Comparison of ENCODE assay signal across 8 cellular contexts in genomic region chr17:39676198-39676819, GRCh38. TPM values are rescaled to one million over a fixed set of nuclear protein-coding genes. Genes with fewer than 3 reads are reported as not detected.
DNase-seq lines count a peak whose midpoint lies in the region; ATAC-seq, FAIRE-seq and TF ChIP-seq lines count a peak whose summit lies in the region.

No MANE protein-coding gene starts in this region.

- H3K79me2 ChIP-seq in H9 (ENCODE audit: insufficient read depth, low read length), result no peaks in the 10 kb centered on the region

- peaks cover 9% of the 10 kb centered on the region for H3K27me3 Mint-ChIP-seq in H9 (ENCODE audit: low read depth)

- no peak overlapping the region for H2BK15ac ChIP-seq in H9 (ENCODE audit: low read depth, low read length)

- H4K91ac ChIP-seq in H9 (ENCODE audit: insufficient read length, low read depth, low read length), result no peak overlapping the region

- H3K27me3 ChIP-seq in pancreas (peaks cover 0 to under 1% (median 0%) of the 10 kb centered on the region in 4 donors), H9 (ENCODE audit: insufficient read depth, low read length) (no peaks in the 10 kb centered on the region)

- no peaks in the 10 kb centered on the region for H3K9me3 ChIP-seq in pancreas
- H3K9me3 ChIP-seq in H9 (ENCODE audit: control insufficient read depth, low read depth, low read length), result no peaks in the 10 kb centered on the region

- H4K5ac ChIP-seq in H9 (ENCODE audit: insufficient read length, low read depth, low read length), result no peak overlapping the region

- FAIRE-seq in pancreas (lab: Jason Lieb, UNC), result no peak

- no peak overlapping the region for H3K14ac ChIP-seq in H9 (ENCODE audit: insufficient read depth, low read length)

- ATAC-seq in pancreas (peak in 3 of 4 donors; percentile 24 to 40 (median 28)), GM21526 (IDR thresholded peaks at IDR 0.05; ENCODE audit: low FRiP score, unreplicated experiment) (no peak)

- no peaks in the 10 kb centered on the region for H3K9me3 Mint-ChIP-seq in H9

- peak overlapping the region in 3 of 4 donors; percentile 22 to 71 (median 68) for H3K27ac ChIP-seq in pancreas
- no peak overlapping the region for H3K27ac ChIP-seq in H9 (ENCODE audit: insufficient read length, low read depth, low read length)

- H3K4me3 ChIP-seq in pancreas, result no peak overlapping the region

- H2BK120ac ChIP-seq in H9 (ENCODE audit: low read depth, low read length, poor library complexity, severe bottlenecking), result no peak overlapping the region

- intact Hi-C loops in pancreas (cut with DNase I), result no loop called here

- no peak overlapping the region for H3K4me2 ChIP-seq in H9 (ENCODE audit: insufficient read depth, insufficient read length, low read length)

- no peak overlapping the region for H2AFZ ChIP-seq in H9 (ENCODE audit: low read length)

- no peak overlapping the region for H3T11ph ChIP-seq in H9 (ENCODE audit: low read length)

- no peaks in the 10 kb centered on the region for H4K20me1 ChIP-seq in H9 (ENCODE audit: control insufficient read depth, insufficient read depth, insufficient read length)

- H2BK12ac ChIP-seq in H9 (ENCODE audit: insufficient read length, low read depth, low read length), result no peak overlapping the region

- no peak overlapping the region for H3K9ac ChIP-seq in H9 (ENCODE audit: extremely low read depth, insufficient read length, low read length)

- H3K4me3 Mint-ChIP-seq in H9, result no peak overlapping the region

- peak overlapping the region in 1 of 3 experiments; percentile 90; a peak in 4 of 7 replicates for H3K27ac Mint-ChIP-seq in H9

- peaks cover 31 to 34% of the 10 kb centered on the region in 2 experiments for H3K4me1 Mint-ChIP-seq in H9

- H3K4ac ChIP-seq in H9 (ENCODE audit: low read depth, low read length), result no peak overlapping the region

- no peak overlapping the region for H4K8ac ChIP-seq in H9 (replicated peaks; ENCODE audit: insufficient read length, low read depth, low read length)

- TF ChIP-seq CTCF in pancreas (IDR thresholded peaks at IDR 0.05) (no peak), H9 (conservative IDR thresholded peaks at IDR 0.05) (no peak)

- H3K36me3 ChIP-seq in pancreas, result no peaks in the 10 kb centered on the region

- WGBS in pancreas, 2 donors, result 51 to 57% methylated on average over 6 to 7 of the region's 7 CpGs
- WGBS in H9 (ENCODE audit: extremely low coverage, insufficient read length, low lambda C conversion rate), result no CpG with 5 or more reads among the region's 7 CpGs

- no peak overlapping the region for H2BK5ac ChIP-seq in H9 (ENCODE audit: insufficient read length, low read length)

- H3K36me3 Mint-ChIP-seq in H9 (ENCODE audit: insufficient read depth in 1 of 3, low read depth in 3 of 3), result peaks cover 3 to 13% (median 8%) of the 10 kb centered on the region in 3 experiments; a peak in 6 of 7 replicates

- DNase-seq in stimulated activated CD4-positive, alpha-beta T cell treated with anti-CD3 and anti-CD28 coated beads, Interleukin-1b, Interleukin-23, amount 100 ng/mL, for 48 hours, result peak; percentile 23
- DNase-seq in stimulated activated CD4-positive, alpha-beta T cell treated with anti-CD3 and anti-CD28 coated beads, Interleukin-2, amount 100 ng/mL, for 48 hours, result no peak
- DNase-seq in NCI-H82 (lab: John Stamatoyannopoulos, UW) (peak; percentile 81), astrocyte of the hippocampus (ENCODE audit: low read depth, low spot score) (peak; percentile 53), pancreas (peak in 4 of 6 donors; percentile 20 to 78 (median 63)), retina (no peak), H9 (no peak)

- H3K23ac ChIP-seq in H9 (ENCODE audit: insufficient read length, low read depth, low read length), result no peak overlapping the region

- H3K18ac ChIP-seq in H9 (ENCODE audit: insufficient read length, low read depth, low read length), result no peak overlapping the region

- H3K79me1 ChIP-seq in H9 (ENCODE audit: insufficient read depth, low read depth, low read length, poor library complexity, severe bottlenecking), result no peaks in the 10 kb centered on the region

- peaks cover 0 to 8% (median 5%) of the 10 kb centered on the region in 3 donors for H3K4me1 ChIP-seq in pancreas
- no peaks in the 10 kb centered on the region for H3K4me1 ChIP-seq in H9 (ENCODE audit: insufficient read depth, low read length)

- no peak overlapping the region for H2BK20ac ChIP-seq in H9 (ENCODE audit: low read depth, low read length, poor library complexity, severe bottlenecking)

- no peak overlapping the region for H3K56ac ChIP-seq in H9 (ENCODE audit: insufficient read length, low read depth, low read length)

- H2AK5ac ChIP-seq in H9 (ENCODE audit: insufficient read length, low read length), result no peak overlapping the region

- no peaks in the 10 kb centered on the region for H3K23me2 ChIP-seq in H9 (ENCODE audit: insufficient read length, low read depth, low read length, poor library complexity, severe bottlenecking)

RNA-seq across cellular contexts. Expression of gene PNMT, which starts 8.1 kb away (rescaled TPM):
- total RNA-seq in pancreas (under 1 TPM in 3 of 6 donors, not detected in 3; 0.16 to 0.64 (median 0.23) TPM), H9 (2021) (2.1 and 2.3 TPM in 2 replicates)
- 10 to 100 TPM in 1 of 2 donors, 1 to 10 TPM in 1; 3.0 to 11.7 TPM for polyA plus RNA-seq in pancreas

RNA-seq across cellular contexts. Expression of gene TCAP, which starts 11.2 kb away (rescaled TPM):
- 1 to 10 TPM in 1 of 6 donors, under 1 TPM in 5; 0.13 to 2.0 (median 0.30) TPM for total RNA-seq in pancreas
- polyA plus RNA-seq in pancreas, result 1 to 10 TPM; 1.1 to 3.0 TPM
- 2.1 and 2.5 TPM in 2 replicates for total RNA-seq in H9 (2021)

RNA-seq across cellular contexts. Expression of gene PGAP3, which starts 11.5 kb away (rescaled TPM):
- total RNA-seq in pancreas (10 to 100 TPM; 19.4 to 33.4 (median 23.1) TPM), H9 (2021) (29.0 and 30.2 TPM in 2 replicates)
- 10 to 100 TPM; 34.7 to 46.3 TPM for polyA plus RNA-seq in pancreas

RNA-seq across cellular contexts. Expression of gene ERBB2, which starts 23.6 kb away (rescaled TPM):
- 10 to 100 TPM; 38.7 to 78.9 (median 45.0) TPM for total RNA-seq in pancreas
- 10 to 100 TPM; 37.2 to 44.3 TPM for polyA plus RNA-seq in pancreas
- total RNA-seq in H9 (2021), result 216 and 217 TPM in 2 replicates

RNA-seq across cellular contexts. Expression of gene STARD3, which starts 39.4 kb away (rescaled TPM):
- total RNA-seq in pancreas (10 to 100 TPM; 24.4 to 35.7 (median 27.2) TPM), H9 (2021) (48.2 and 51.3 TPM in 2 replicates)
- polyA plus RNA-seq in pancreas, result 10 to 100 TPM; 64.5 to 73.8 TPM

Comparison
In these comparisons a context has a peak if more than half of its experiments do, and no peak if none do; other contexts are left out.
1. DNase-seq: peak in stimulated activated CD4-positive, alpha-beta T cell treated with anti-CD3 and anti-CD28 coated beads, Interleukin-1b, Interleukin-23, amount 100 ng/mL, for 48 hours (single experiment), NCI-H82 (single experiment), astrocyte of the hippocampus (single experiment) and pancreas (4 of 6); none in stimulated activated CD4-positive, alpha-beta T cell treated with anti-CD3 and anti-CD28 coated beads, Interleukin-2, amount 100 ng/mL, for 48 hours (0 of 2), retina (single experiment) and H9 (single experiment).